ENCODE assay signal across 8 cellular contexts in the genomic region with DNA sequence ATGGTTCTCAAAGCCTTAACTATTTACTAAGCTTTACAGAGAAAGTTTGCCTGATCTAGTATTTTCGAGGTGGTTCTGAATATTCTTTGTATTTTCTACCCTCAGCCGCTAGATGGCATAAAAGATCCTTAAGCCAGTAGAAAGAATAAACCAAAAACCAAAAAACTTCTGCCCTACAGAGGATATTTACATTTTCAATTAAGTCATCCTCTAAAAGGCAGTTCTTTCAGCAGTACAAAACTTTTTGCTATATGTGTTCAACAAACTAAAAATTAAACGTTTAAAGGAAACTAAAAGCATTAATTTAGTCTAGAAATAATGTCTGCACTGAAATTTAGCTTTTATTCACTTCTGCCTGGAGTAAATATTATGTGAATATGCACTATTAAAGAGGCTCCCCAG.
DNase-seq lines count a peak whose midpoint lies in the region; ATAC-seq, FAIRE-seq and TF ChIP-seq lines count a peak whose summit lies in the region.

No MANE protein-coding gene starts in this region.

- H3K27ac ChIP-seq in hepatocyte = peak overlapping the region; percentile 15
- H3K27ac ChIP-seq in testis = no peak overlapping the region

- peaks cover 11% of the 10 kb centered on the region for H3K27me3 Mint-ChIP-seq in activated B cell treated with CpG ODN at 0.5 μM for 24 hours
- peaks cover 21% of the 10 kb centered on the region for H3K27me3 Mint-ChIP-seq in activated CD4-positive, alpha-beta memory T cell treated with anti-CD3 and anti-CD28 coated beads, Interleukin-2, amount 10 ng/mL, durations not matched to agents 7 days and 5 days

- no peak for ATAC-seq in activated B cell treated with CpG ODN at 0.5 μM for 24 hours (ENCODE audit: low read depth)

- H3K79me2 ChIP-seq in hepatocyte = no peaks in the 10 kb centered on the region

- CTCF ChIA-PET in activated B cell treated with CpG ODN at 0.5 μM for 24 hours (lab: Charles Lee) = interaction anchor here (0.9 to 2.7 kb wide), 7 partner anchors 13 to 1384 kb away, joined by 3 to 10 read pairs (median 4); no protein-coding TSS in a partner anchor
- CTCF ChIA-PET in activated CD4-positive, alpha-beta memory T cell treated with anti-CD3 and anti-CD28 coated beads, Interleukin-2, amount 10 ng/mL, durations not matched to agents 7 days and 5 days (lab: Charles Lee) = interaction anchor here (0.5 to 3.3 kb wide), 15 partner anchors 8 to 701 kb away, joined by 3 to 16 read pairs (median 4); no protein-coding TSS in a partner anchor

- H3K9me2 ChIP-seq in hepatocyte (replicated peaks; ENCODE audit: insufficient read depth) = no peaks in the 10 kb centered on the region

- peak; percentile 59 for TF ChIP-seq CTCF in GM12872 (IDR thresholded peaks at IDR 0.05; ENCODE audit: insufficient read depth, low read depth, low read length)
- TF ChIP-seq CTCF in activated B cell treated with CpG ODN at 0.5 μM for 24 hours (IDR thresholded peaks at IDR 0.05) = peak; percentile 36
- TF ChIP-seq CTCF in hepatocyte (IDR thresholded peaks at IDR 0.05; ENCODE audit: poor library complexity) = peak; percentile 81
- TF ChIP-seq CTCF in testis (IDR thresholded peaks at IDR 0.05) = peak; percentile 40 to 79 (median 54)

- intact Hi-C loops in activated B cell treated with CpG ODN at 0.5 μM for 24 hours (cut with micrococcal nuclease) = loop anchor here (1.0 kb wide), 1 partner anchor 188 kb away; no protein-coding TSS in a partner anchor
- intact Hi-C loops in testis (cut with DNase I; ENCODE audit: low total_unique reads) = loop anchor here (10.0 kb wide), 2 partner anchors 193 to 703 kb away; no protein-coding TSS in a partner anchor

- no peaks in the 10 kb centered on the region for H3K27me3 ChIP-seq in hepatocyte
- H3K27me3 ChIP-seq in testis = no peaks in the 10 kb centered on the region

- peak; percentile 94 for FAIRE-seq in A204.1 (lab: Jason Lieb, UNC)

- H3K27ac Mint-ChIP-seq in activated B cell treated with CpG ODN at 0.5 μM for 24 hours = no peak overlapping the region
- no peak overlapping the region for H3K27ac Mint-ChIP-seq in activated CD4-positive, alpha-beta memory T cell treated with anti-CD3 and anti-CD28 coated beads, Interleukin-2, amount 10 ng/mL, durations not matched to agents 7 days and 5 days

- H3K4me3 Mint-ChIP-seq in activated B cell treated with CpG ODN at 0.5 μM for 24 hours = no peak overlapping the region
- H3K4me3 Mint-ChIP-seq in activated CD4-positive, alpha-beta memory T cell treated with anti-CD3 and anti-CD28 coated beads, Interleukin-2, amount 10 ng/mL, durations not matched to agents 7 days and 5 days = no peak overlapping the region

- peak; percentile 1 for DNase-seq in NCI-H2107 (lab: John Stamatoyannopoulos, UW)
- no peak for DNase-seq in activated B cell treated with CpG ODN at 0.5 μM for 24 hours
- DNase-seq in hepatocyte (ENCODE audit: low spot score) = peak; percentile 79
- no peak for DNase-seq in testis
- DNase-seq in activated CD4-positive, alpha-beta memory T cell treated with anti-CD3 and anti-CD28 coated beads, Interleukin-2, amount 10 ng/mL, durations not matched to agents 7 days and 5 days = no peak
- DNase-seq in activated CD4-positive, CD25-positive, alpha-beta regulatory T cell (lab: John Stamatoyannopoulos, UW) = no peak

- no peak overlapping the region for H2AFZ ChIP-seq in hepatocyte

- H3K36me3 ChIP-seq in hepatocyte (replicated peaks; ENCODE audit: insufficient read depth, low read depth) (no peaks in the 10 kb centered on the region), testis (ENCODE audit: low read depth, missing control alignments) (no peaks in the 10 kb centered on the region)

- H3K9me3 ChIP-seq in hepatocyte (ENCODE audit: low read depth) (no peaks in the 10 kb centered on the region), testis (no peaks in the 10 kb centered on the region)

- no peaks in the 10 kb centered on the region for H4K20me1 ChIP-seq in hepatocyte (ENCODE audit: insufficient read depth, poor library complexity, severe bottlenecking)

- H3K4me1 Mint-ChIP-seq in activated B cell treated with CpG ODN at 0.5 μM for 24 hours = no peaks in the 10 kb centered on the region
- H3K4me1 Mint-ChIP-seq in activated CD4-positive, alpha-beta memory T cell treated with anti-CD3 and anti-CD28 coated beads, Interleukin-2, amount 10 ng/mL, durations not matched to agents 7 days and 5 days = no peaks in the 10 kb centered on the region

- POLR2A ChIA-PET in activated B cell treated with CpG ODN at 0.5 μM for 24 hours (lab: Charles Lee) = no interaction called here
- POLR2A ChIA-PET in activated CD4-positive, alpha-beta memory T cell treated with anti-CD3 and anti-CD28 coated beads, Interleukin-2, amount 10 ng/mL, durations not matched to agents 7 days and 5 days (lab: Charles Lee) = no interaction called here

- no peaks in the 10 kb centered on the region for H3K9me3 Mint-ChIP-seq in activated B cell treated with CpG ODN at 0.5 μM for 24 hours
- no peaks in the 10 kb centered on the region for H3K9me3 Mint-ChIP-seq in activated CD4-positive, alpha-beta memory T cell treated with anti-CD3 and anti-CD28 coated beads, Interleukin-2, amount 10 ng/mL, durations not matched to agents 7 days and 5 days

- H3K4me3 ChIP-seq in hepatocyte = no peak overlapping the region
- no peak overlapping the region for H3K4me3 ChIP-seq in testis

- no peak overlapping the region for H3K4me2 ChIP-seq in hepatocyte

- H3K36me3 Mint-ChIP-seq in activated B cell treated with CpG ODN at 0.5 μM for 24 hours (ENCODE audit: low read depth) = no peaks in the 10 kb centered on the region
- H3K36me3 Mint-ChIP-seq in activated CD4-positive, alpha-beta memory T cell treated with anti-CD3 and anti-CD28 coated beads, Interleukin-2, amount 10 ng/mL, durations not matched to agents 7 days and 5 days (ENCODE audit: low read depth) = no peaks in the 10 kb centered on the region

- TF ChIP-seq POLR2A in testis (IDR thresholded peaks at IDR 0.05) = no peak

- peaks cover 31% of the 10 kb centered on the region for H3K4me1 ChIP-seq in hepatocyte (ENCODE audit: insufficient read depth)
- H3K4me1 ChIP-seq in testis = no peaks in the 10 kb centered on the region

- WGBS in hepatocyte (ENCODE audit: low lambda C conversion rate, missing lambda C conversion rate) = 0% methylated on average over 3 of the region's 3 CpGs
- WGBS in testis, 2 donors = 10 to 12% methylated on average over 3 of the region's 3 CpGs

Comparison
In these comparisons a context has a peak if more than half of its experiments do, and no peak if none do; other contexts are left out.
1. DNase-seq: peak in NCI-H2107 (single experiment) and hepatocyte (single experiment); none in activated B cell treated with CpG ODN at 0.5 μM for 24 hours (single experiment), testis (single experiment), activated CD4-positive, alpha-beta memory T cell treated with anti-CD3 and anti-CD28 coated beads, Interleukin-2, amount 10 ng/mL, durations not matched to agents 7 days and 5 days (single experiment) and activated CD4-positive, CD25-positive, alpha-beta regulatory T cell (0 of 4).
2. Peak in every context shown above with its lines, with median percentiles within 50 percentile points of each other: CTCF ChIP-seq.